In genomic region chr17:61316633-61317032, GRCh38 we compare ENCODE assay signal across 38 cellular contexts.
"Had no signal": no experiment of that assay in that cellular context is flagged by ENCODE, and none has a peak within 500 bp of the region (broad histone marks: within the 10 kb centered on the region; RNA-seq: fewer than 3 reads in every experiment).

No MANE protein-coding gene starts in this region.

- H3K4me3 ChIP-seq: ascending aorta, cardiac muscle cell had no signal

- ATAC-seq: activated CD8-positive, alpha-beta T cell treated with anti-CD3 and anti-CD28 coated beads for 36 hours; activated naive CD8-positive, alpha-beta T cell treated with anti-CD3 and anti-CD28 coated beads, Interleukin-2, amount 50 U/mL, for 24 hours; activated T-cell treated with anti-CD3 and anti-CD28 coated beads, Interleukin-2, amount 50 U/mL, for 4 hours; activated T-cell treated with anti-CD3 and anti-CD28 coated beads, Interleukin-2, amount 50 U/mL, for 72 hours; activated T-helper 17 cell treated with anti-CD3 and anti-CD28 coated beads, Interleukin-2, amount 50 U/mL, for 72 hours had no signal

- H3K27me3 Mint-ChIP-seq: activated B cell treated with CpG ODN at 0.5 μM for 24 hours; activated CD4-positive, alpha-beta memory T cell treated with anti-CD3 and anti-CD28 coated beads for 36 hours; activated CD4-positive, alpha-beta T cell treated with anti-CD3 and anti-CD28 coated beads, Interleukin-2, amount 10 ng/mL, durations not matched to agents 24 days and 14 days; activated CD8-positive, alpha-beta T cell treated with anti-CD3 and anti-CD28 coated beads for 36 hours; activated naive CD4-positive, alpha-beta T cell treated with anti-CD3 and anti-CD28 coated beads, Interleukin-2, amount 10 ng/mL, durations not matched to agents 7 days and 5 days; activated naive CD4-positive, alpha-beta T cell treated with anti-CD3 and anti-CD28 coated beads, Interleukin-2, amount 50 U/mL, for 24 hours; activated naive CD8-positive, alpha-beta T cell; activated naive CD8-positive, alpha-beta T cell treated with anti-CD3 and anti-CD28 coated beads, Interleukin-2, amount 50 U/mL, for 24 hours; activated T-helper 17 cell treated with anti-CD3 and anti-CD28 coated beads, Interleukin-2, amount 50 U/mL, for 72 hours; central memory CD8-positive, alpha-beta T cell had no signal

- H3K36me3 ChIP-seq: ascending aorta, cardiac muscle cell had no signal

- H3K27me3 ChIP-seq: ascending aorta, cardiac muscle cell had no signal

- H3K9me3 Mint-ChIP-seq: activated B cell treated with CpG ODN at 0.5 μM for 24 hours; activated CD4-positive, alpha-beta memory T cell treated with anti-CD3 and anti-CD28 coated beads for 36 hours; activated CD4-positive, alpha-beta T cell treated with anti-CD3 and anti-CD28 coated beads, Interleukin-2, amount 10 ng/mL, durations not matched to agents 24 days and 14 days; activated CD8-positive, alpha-beta T cell treated with anti-CD3 and anti-CD28 coated beads for 36 hours; activated naive CD4-positive, alpha-beta T cell treated with anti-CD3 and anti-CD28 coated beads, Interleukin-2, amount 10 ng/mL, durations not matched to agents 7 days and 5 days; activated naive CD4-positive, alpha-beta T cell treated with anti-CD3 and anti-CD28 coated beads, Interleukin-2, amount 50 U/mL, for 24 hours; activated naive CD8-positive, alpha-beta T cell treated with anti-CD3 and anti-CD28 coated beads, Interleukin-2, amount 10 ng/mL, durations not matched to agents 7 days and 5 days; activated naive CD8-positive, alpha-beta T cell treated with anti-CD3 and anti-CD28 coated beads, Interleukin-2, amount 50 U/mL, for 24 hours; activated T-cell treated with anti-CD3 and anti-CD28 coated beads, Interleukin-2, amount 50 U/mL, for 4 hours; activated T-cell treated with anti-CD3 and anti-CD28 coated beads, Interleukin-2, amount 50 U/mL, for 72 hours; activated T-helper 1 cell treated with anti-CD3 and anti-CD28 coated beads, Interleukin-12 subunit alpha, Interleukin-12 subunit beta, Interleukin-2, Interleukin-4 antibody, amounts not matched to agents 30 ng/mL and 10 ng/mL and 1 ng/mL, durations not matched to agents 14 hours and 24 hours and 36 hours; activated T-helper 17 cell treated with anti-CD3 and anti-CD28 coated beads, Interleukin-2, amount 50 U/mL, for 72 hours; brain; central memory CD8-positive, alpha-beta T cell; T-helper 1 cell treated with Interleukin-12 subunit alpha and Interleukin-12 subunit beta and Interleukin-4 antibody, amounts not matched to agents 30 μg/mL and 1 μg/mL, for 36 hours; T-helper 2 cell treated with Interferon-gamma antibody and Interleukin-4, amounts not matched to agents 5 μg/mL and 100 μg/mL, for 36 hours had no signal

- H3K4me3 Mint-ChIP-seq: activated B cell treated with CpG ODN at 0.5 μM for 24 hours; activated CD4-positive, alpha-beta memory T cell treated with anti-CD3 and anti-CD28 coated beads for 36 hours; activated CD4-positive, alpha-beta T cell treated with anti-CD3 and anti-CD28 coated beads, Interleukin-2, amount 10 ng/mL, durations not matched to agents 24 days and 14 days; activated CD8-positive, alpha-beta T cell treated with anti-CD3 and anti-CD28 coated beads for 36 hours; activated naive CD4-positive, alpha-beta T cell treated with anti-CD3 and anti-CD28 coated beads, Interleukin-2, amount 10 ng/mL, durations not matched to agents 7 days and 5 days; activated naive CD4-positive, alpha-beta T cell treated with anti-CD3 and anti-CD28 coated beads, Interleukin-2, amount 50 U/mL, for 24 hours; activated naive CD8-positive, alpha-beta T cell; activated naive CD8-positive, alpha-beta T cell treated with anti-CD3 and anti-CD28 coated beads, Interleukin-2, amount 10 ng/mL, durations not matched to agents 7 days and 5 days; activated naive CD8-positive, alpha-beta T cell treated with anti-CD3 and anti-CD28 coated beads, Interleukin-2, amount 50 U/mL, for 24 hours; activated T-cell treated with anti-CD3 and anti-CD28 coated beads, Interleukin-2, amount 50 U/mL, for 4 hours; activated T-cell treated with anti-CD3 and anti-CD28 coated beads, Interleukin-2, amount 50 U/mL, for 72 hours; activated T-helper 1 cell treated with anti-CD3 and anti-CD28 coated beads, Interleukin-12 subunit alpha, Interleukin-12 subunit beta, Interleukin-2, Interleukin-4 antibody, amounts not matched to agents 30 ng/mL and 10 ng/mL and 1 ng/mL, durations not matched to agents 14 hours and 24 hours and 36 hours; activated T-helper 17 cell treated with anti-CD3 and anti-CD28 coated beads, Interleukin-2, amount 50 U/mL, for 72 hours; brain; central memory CD8-positive, alpha-beta T cell; T-helper 1 cell treated with Interleukin-12 subunit alpha and Interleukin-12 subunit beta and Interleukin-4 antibody, amounts not matched to agents 30 μg/mL and 1 μg/mL, for 36 hours; T-helper 2 cell treated with Interferon-gamma antibody and Interleukin-4, amounts not matched to agents 5 μg/mL and 100 μg/mL, for 36 hours had no signal

- H3K4me1 Mint-ChIP-seq: activated B cell treated with CpG ODN at 0.5 μM for 24 hours; activated CD4-positive, alpha-beta T cell treated with anti-CD3 and anti-CD28 coated beads, Interleukin-2, amount 10 ng/mL, durations not matched to agents 24 days and 14 days; activated naive CD4-positive, alpha-beta T cell treated with anti-CD3 and anti-CD28 coated beads, Interleukin-2, amount 10 ng/mL, durations not matched to agents 7 days and 5 days; activated naive CD4-positive, alpha-beta T cell treated with anti-CD3 and anti-CD28 coated beads, Interleukin-2, amount 50 U/mL, for 24 hours; activated naive CD8-positive, alpha-beta T cell treated with anti-CD3 and anti-CD28 coated beads, Interleukin-2, amount 10 ng/mL, durations not matched to agents 7 days and 5 days; activated naive CD8-positive, alpha-beta T cell treated with anti-CD3 and anti-CD28 coated beads, Interleukin-2, amount 50 U/mL, for 24 hours; central memory CD8-positive, alpha-beta T cell had no signal

- H3K36me3 Mint-ChIP-seq: activated CD4-positive, alpha-beta memory T cell treated with anti-CD3 and anti-CD28 coated beads for 36 hours; activated naive CD4-positive, alpha-beta T cell treated with anti-CD3 and anti-CD28 coated beads, Interleukin-2, amount 10 ng/mL, durations not matched to agents 7 days and 5 days; activated naive CD8-positive, alpha-beta T cell treated with anti-CD3 and anti-CD28 coated beads, Interleukin-2, amount 10 ng/mL, durations not matched to agents 7 days and 5 days; brain had no signal

- H3K27ac ChIP-seq: ascending aorta, cardiac muscle cell, VCaP had no signal

- H3K9me3 ChIP-seq: ascending aorta had no signal

- FAIRE-seq: bronchial epithelial cell, TTC549 had no signal

- DNase-seq: activated B cell treated with CpG ODN at 0.5 μM for 24 hours; activated CD4-positive, alpha-beta memory T cell treated with anti-CD3 and anti-CD28 coated beads for 36 hours; activated CD4-positive, alpha-beta T cell treated with anti-CD3 and anti-CD28 coated beads for 4 hours; activated CD4-positive, alpha-beta T cell treated with anti-CD3 and anti-CD28 coated beads, Interleukin-2, amount 10 ng/mL, durations not matched to agents 24 days and 14 days; activated CD4-positive, alpha-beta T cell treated with anti-CD3 and anti-CD28 coated beads, Interleukin-2, amount 50 U/mL, for 1 hour; activated CD4-positive, alpha-beta T cell treated with anti-CD3 and anti-CD28 coated beads, Interleukin-2, amount 50 U/mL, for 4 hours; activated CD4-positive, CD25-positive, alpha-beta regulatory T cell treated with anti-CD3 and anti-CD28 coated beads, Interleukin-2, amount 50 U/mL, for 72 hours; activated CD8-positive, alpha-beta memory T cell treated with anti-CD3 and anti-CD28 coated beads, Interleukin-2, amount 50 U/mL, for 4 hours; activated CD8-positive, alpha-beta T cell treated with anti-CD3 and anti-CD28 coated beads for 36 hours; activated effector memory CD4-positive, alpha-beta T cell treated with Interleukin-2 at 50 U/mL for 16 hours; activated gamma-delta T cell; activated naive CD4-positive, alpha-beta T cell treated with anti-CD3 and anti-CD28 coated beads, Interleukin-2, amount 10 ng/mL, durations not matched to agents 7 days and 5 days; activated naive CD4-positive, alpha-beta T cell treated with Interleukin-2 at 50 U/mL for 16 hours; activated naive CD8-positive, alpha-beta T cell treated with anti-CD3 and anti-CD28 coated beads, Interleukin-2, amount 10 ng/mL, durations not matched to agents 7 days and 5 days; activated naive CD8-positive, alpha-beta T cell treated with anti-CD3 and anti-CD28 coated beads, Interleukin-2, amount 50 U/mL, for 24 hours; activated T-cell treated with anti-CD3 and anti-CD28 coated beads for 4 hours; activated T-cell treated with anti-CD3 and anti-CD28 coated beads, Interleukin-2, amount 50 U/mL, for 1 hour; activated T-cell treated with anti-CD3 and anti-CD28 coated beads, Interleukin-2, amount 50 U/mL, for 4 hours; activated T-cell treated with anti-CD3 and anti-CD28 coated beads, Interleukin-2, amount 50 U/mL, for 72 hours; amygdala; anterior cingulate cortex; caudate nucleus; cerebellar nuclear complex; T-helper 2 cell; T-helper 9 cell had no signal

- H3K27ac Mint-ChIP-seq: activated B cell treated with CpG ODN at 0.5 μM for 24 hours; activated CD4-positive, alpha-beta memory T cell treated with anti-CD3 and anti-CD28 coated beads for 36 hours; activated CD4-positive, alpha-beta T cell treated with anti-CD3 and anti-CD28 coated beads, Interleukin-2, amount 10 ng/mL, durations not matched to agents 24 days and 14 days; activated CD8-positive, alpha-beta T cell treated with anti-CD3 and anti-CD28 coated beads for 36 hours; activated naive CD4-positive, alpha-beta T cell treated with anti-CD3 and anti-CD28 coated beads, Interleukin-2, amount 10 ng/mL, durations not matched to agents 7 days and 5 days; activated naive CD4-positive, alpha-beta T cell treated with anti-CD3 and anti-CD28 coated beads, Interleukin-2, amount 50 U/mL, for 24 hours; activated naive CD8-positive, alpha-beta T cell; activated naive CD8-positive, alpha-beta T cell treated with anti-CD3 and anti-CD28 coated beads, Interleukin-2, amount 10 ng/mL, durations not matched to agents 7 days and 5 days; activated naive CD8-positive, alpha-beta T cell treated with anti-CD3 and anti-CD28 coated beads, Interleukin-2, amount 50 U/mL, for 24 hours; activated T-cell treated with anti-CD3 and anti-CD28 coated beads, Interleukin-2, amount 50 U/mL, for 72 hours; activated T-helper 1 cell treated with anti-CD3 and anti-CD28 coated beads, Interleukin-12 subunit alpha, Interleukin-12 subunit beta, Interleukin-2, Interleukin-4 antibody, amounts not matched to agents 30 ng/mL and 10 ng/mL and 1 ng/mL, durations not matched to agents 14 hours and 24 hours and 36 hours; activated T-helper 17 cell treated with anti-CD3 and anti-CD28 coated beads, Interleukin-2, amount 50 U/mL, for 72 hours; T-helper 1 cell treated with Interleukin-12 subunit alpha and Interleukin-12 subunit beta and Interleukin-4 antibody, amounts not matched to agents 30 μg/mL and 1 μg/mL, for 36 hours; T-helper 2 cell treated with Interferon-gamma antibody and Interleukin-4, amounts not matched to agents 5 μg/mL and 100 μg/mL, for 36 hours had no signal
